19 cellular contexts compared by ENCODE assay signal in genomic region chr5:14453486-14453885, GRCh38.
DNase-seq lines count a peak whose midpoint lies in the region; ATAC-seq, FAIRE-seq and TF ChIP-seq lines count a peak whose summit lies in the region.
"Had no signal": no experiment of that assay in that cellular context is flagged by ENCODE, and none has a peak within 500 bp of the region (broad histone marks: within the 10 kb centered on the region; RNA-seq: fewer than 3 reads in every experiment).

No MANE protein-coding gene starts in this region.

- H3K9me3 Mint-ChIP-seq in nephron progenitor cell = peaks cover 19% of the 10 kb centered on the region
- H3K9me3 Mint-ChIP-seq: central memory CD8-positive, alpha-beta T cell had no signal

- no peak for FAIRE-seq in pancreas (lab: Jason Lieb, UNC)
- FAIRE-seq: A549, H54 had no signal

- no peaks in the 10 kb centered on the region for H3K27me3 Mint-ChIP-seq in nephron progenitor cell (ENCODE audit: low read depth, poor library complexity)
- H3K27me3 Mint-ChIP-seq: CD4-positive, alpha-beta T cell; central memory CD8-positive, alpha-beta T cell had no signal

- H3K36me3 Mint-ChIP-seq in nephron progenitor cell (ENCODE audit: low read depth) = peaks cover 59% of the 10 kb centered on the region

- H3K4me3 Mint-ChIP-seq in nephron progenitor cell = peak overlapping the region; percentile 57
- H3K4me3 Mint-ChIP-seq: CD4-positive, alpha-beta T cell; central memory CD8-positive, alpha-beta T cell had no signal

- TF ChIP-seq POLR2A in esophagus squamous epithelium (IDR thresholded peaks at IDR 0.05) (no peak), uterus (IDR thresholded peaks at IDR 0.05) (no peak)

- H3K4me1 Mint-ChIP-seq in nephron progenitor cell = peaks cover 78% of the 10 kb centered on the region

- intact Hi-C loops in left ventricle myocardium inferior (cut with micrococcal nuclease) (no loop called here), left ventricle myocardium superior (cut with micrococcal nuclease) (no loop called here), esophagus squamous epithelium (cut with DNase I) (no loop called here), uterus (cut with DNase I; ENCODE audit: low total_unique reads) (no loop called here), pancreas (cut with DNase I) (no loop called here)

- H3K9me3 ChIP-seq in left ventricle myocardium inferior (replicated peaks) (no peaks in the 10 kb centered on the region), esophagus squamous epithelium (no peaks in the 10 kb centered on the region), uterus (no peaks in the 10 kb centered on the region), pancreas (no peaks in the 10 kb centered on the region)
- H3K9me3 ChIP-seq: A549, adrenal gland had no signal

- DNase-seq in left ventricle myocardium inferior (no peak), left ventricle myocardium superior (no peak), esophagus squamous epithelium (lab: John Stamatoyannopoulos, UW) (no peak), nephron progenitor cell (no peak), uterus (no peak), pancreas (no peak)
- DNase-seq: activated CD8-positive, alpha-beta memory T cell treated with anti-CD3 and anti-CD28 coated beads, Interleukin-2, amount 50 U/mL, for 4 hours; activated effector memory CD4-positive, alpha-beta T cell treated with Interleukin-2 at 50 U/mL for 16 hours; adrenal gland; CD4-positive, alpha-beta T cell; DMS53; effector memory CD4-positive, alpha-beta T cell; PC-9; spleen had no signal

- no peak overlapping the region for H3K4me3 ChIP-seq in left ventricle myocardium inferior
- no peak overlapping the region for H3K4me3 ChIP-seq in esophagus squamous epithelium
- H3K4me3 ChIP-seq in uterus = no peak overlapping the region
- no peak overlapping the region for H3K4me3 ChIP-seq in pancreas
- H3K4me3 ChIP-seq: A549, adrenal gland, PC-9, spleen had no signal

- no peak for TF ChIP-seq CTCF in left ventricle myocardium inferior (IDR thresholded peaks at IDR 0.05; ENCODE audit: borderline replicate concordance)
- no peak for TF ChIP-seq CTCF in esophagus squamous epithelium (IDR thresholded peaks at IDR 0.05)
- no peak for TF ChIP-seq CTCF in nephron progenitor cell (IDR thresholded peaks at IDR 0.05)
- no peak for TF ChIP-seq CTCF in uterus (IDR thresholded peaks at IDR 0.05)
- TF ChIP-seq CTCF in pancreas (IDR thresholded peaks at IDR 0.05) = no peak

- peaks cover 69% of the 10 kb centered on the region for H3K4me1 ChIP-seq in left ventricle myocardium inferior
- H3K4me1 ChIP-seq in esophagus squamous epithelium = peaks cover 3 to 35% (median 14%) of the 10 kb centered on the region in 3 donors
- peaks cover 7 to 18% of the 10 kb centered on the region in 2 donors for H3K4me1 ChIP-seq in uterus
- peaks cover 11 to 13% (median 13%) of the 10 kb centered on the region in 3 donors for H3K4me1 ChIP-seq in pancreas
- H3K4me1 ChIP-seq: A549 had no signal

- H3K36me3 ChIP-seq in left ventricle myocardium inferior = peaks cover 10% of the 10 kb centered on the region
- peaks cover 0 to 31% (median 0%) of the 10 kb centered on the region in 3 donors for H3K36me3 ChIP-seq in esophagus squamous epithelium
- H3K36me3 ChIP-seq in uterus = no peaks in the 10 kb centered on the region
- no peaks in the 10 kb centered on the region for H3K36me3 ChIP-seq in pancreas
- H3K36me3 ChIP-seq: adrenal gland had no signal

- ATAC-seq in left ventricle myocardium superior (no peak), GM19452 (IDR thresholded peaks at IDR 0.05; ENCODE audit: unreplicated experiment) (no peak), GM18520 (IDR thresholded peaks at IDR 0.05; ENCODE audit: unreplicated experiment) (no peak), pancreas (no peak)
- ATAC-seq: A549 had no signal

- H3K27ac ChIP-seq in left ventricle myocardium inferior (replicated peaks) (peak overlapping the region; percentile 57), esophagus squamous epithelium (peak overlapping the region in 3 of 4 donors; percentile 64 to 71 (median 69)), uterus (peak overlapping the region; percentile 72 to 79), pancreas (no peak overlapping the region)
- H3K27ac ChIP-seq: A549, PC-9 had no signal

- no peaks in the 10 kb centered on the region for H3K27me3 ChIP-seq in left ventricle myocardium inferior (ENCODE audit: low read depth)
- H3K27me3 ChIP-seq in esophagus squamous epithelium = no peaks in the 10 kb centered on the region
- no peaks in the 10 kb centered on the region for H3K27me3 ChIP-seq in uterus
- no peaks in the 10 kb centered on the region for H3K27me3 ChIP-seq in pancreas
- H3K27me3 ChIP-seq: adrenal gland, spleen had no signal

- H3K27ac Mint-ChIP-seq in nephron progenitor cell = peak overlapping the region; percentile 10
- H3K27ac Mint-ChIP-seq: CD4-positive, alpha-beta T cell had no signal

- 83 to 86% methylated on average over 2 of the region's 2 CpGs for WGBS in esophagus squamous epithelium, 2 donors
- 91 to 96% methylated on average over 2 of the region's 2 CpGs for WGBS in pancreas, 2 donors

Comparison
In these comparisons a context has a peak if more than half of its experiments do, and no peak if none do; other contexts are left out.
1. H3K27ac ChIP-seq: peak in left ventricle myocardium inferior (single experiment), esophagus squamous epithelium (3 of 4) and uterus (2 of 2); none in pancreas (0 of 4).